Comparison of ENCODE assay signal across 8 cellular contexts in the genomic region with DNA sequence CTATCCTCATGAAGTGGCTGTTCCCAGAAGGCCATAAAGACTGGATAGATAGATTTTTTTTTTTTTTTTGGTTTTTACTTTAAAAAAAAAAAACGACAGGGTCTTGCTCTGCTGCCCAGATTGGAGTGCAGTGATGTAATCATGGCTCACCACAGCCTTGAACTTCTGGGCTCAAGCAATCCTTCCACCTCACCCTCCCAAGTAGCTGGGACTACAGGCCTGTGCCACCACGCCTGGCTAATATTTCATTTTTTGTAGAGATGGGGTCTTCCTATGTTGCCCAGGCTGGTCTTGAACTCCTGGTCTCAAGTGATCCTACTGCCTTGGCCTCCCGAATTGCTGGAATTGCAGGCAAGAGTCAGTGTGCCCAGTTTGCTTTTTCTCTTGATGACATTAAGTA.
A peak's percentile ranks its signal among the peaks of the same experiment; 100 is the strongest.
DNase-seq lines count a peak whose midpoint lies in the region; ATAC-seq, FAIRE-seq and TF ChIP-seq lines count a peak whose summit lies in the region.
"Had no signal": no experiment of that assay in that cellular context is flagged by ENCODE, and none has a peak within 500 bp of the region (broad histone marks: within the 10 kb centered on the region; RNA-seq: fewer than 3 reads in every experiment).

No MANE protein-coding gene starts in this region.

- no peak for FAIRE-seq in astrocyte (lab: Jason Lieb, UNC)
- FAIRE-seq: H54 had no signal

- peak overlapping the region; percentile 87 for H3K4me2 ChIP-seq in DOHH2 (ENCODE audit: low read length)
- H3K4me2 ChIP-seq in OCI-LY1 (ENCODE audit: low read length): peak overlapping the region; percentile 77
- peak overlapping the region; percentile 70 for H3K4me2 ChIP-seq in astrocyte (ENCODE audit: low read length)

- no peaks in the 10 kb centered on the region for H3K9me3 ChIP-seq in DOHH2 (ENCODE audit: control insufficient read depth, insufficient read depth, low read length)
- H3K9me3 ChIP-seq in OCI-LY1 (ENCODE audit: low read length): no peaks in the 10 kb centered on the region
- H3K9me3 ChIP-seq in astrocyte (ENCODE audit: insufficient read depth, low read depth, low read length): no peaks in the 10 kb centered on the region
- no peaks in the 10 kb centered on the region for H3K9me3 ChIP-seq in gastrocnemius medialis

- no peak for DNase-seq in astrocyte (ENCODE audit: low read depth)
- DNase-seq in gastrocnemius medialis: no peak
- DNase-seq in NCI-H2107 (lab: John Stamatoyannopoulos, UW): no peak

- no peaks in the 10 kb centered on the region for H3K27me3 ChIP-seq in DOHH2 (ENCODE audit: control insufficient read depth, low read length)
- no peaks in the 10 kb centered on the region for H3K27me3 ChIP-seq in OCI-LY1 (ENCODE audit: insufficient read depth, low read length)
- H3K27me3 ChIP-seq in astrocyte (ENCODE audit: insufficient read depth, low read length): no peaks in the 10 kb centered on the region
- no peaks in the 10 kb centered on the region for H3K27me3 ChIP-seq in gastrocnemius medialis

- H3K36me3 Mint-ChIP-seq in astrocyte (ENCODE audit: low read depth, unreplicated experiment): no peaks in the 10 kb centered on the region

- H3K79me2 ChIP-seq in DOHH2 (ENCODE audit: control insufficient read depth, low read length) (peaks cover 45% of the 10 kb centered on the region), OCI-LY1 (ENCODE audit: insufficient read depth, low read length) (0 out of 2 replicates have a peak, but pooled peaks cover 13% of the 10 kb centered on the region), astrocyte (ENCODE audit: insufficient read depth, low read length) (peaks cover 74% of the 10 kb centered on the region)

- in situ Hi-C loops in gastrocnemius medialis (cut with MboI; ENCODE audit: low sequenced_read_pairs in 4 of 4): no loop called here

- intact Hi-C loops in gastrocnemius medialis (cut with DNase I; ENCODE audit: low total_unique reads): no loop called here

- no peak for ATAC-seq in gastrocnemius medialis
- ATAC-seq in HG02678 (IDR thresholded peaks at IDR 0.05; ENCODE audit: unreplicated experiment): no peak

- H3K36me3 ChIP-seq in DOHH2 (ENCODE audit: control insufficient read depth, low read length): no peaks in the 10 kb centered on the region
- H3K36me3 ChIP-seq in OCI-LY1 (ENCODE audit: insufficient read depth, low read length): peaks cover 8% of the 10 kb centered on the region; the same call in 1 of the 2 replicates
- no peaks in the 10 kb centered on the region for H3K36me3 ChIP-seq in astrocyte (ENCODE audit: insufficient read depth, low read length)
- H3K36me3 ChIP-seq in gastrocnemius medialis: no peaks in the 10 kb centered on the region

- H4K20me1 ChIP-seq in DOHH2 (ENCODE audit: control insufficient read depth, insufficient read depth, low read depth, low read length) (no peaks in the 10 kb centered on the region), OCI-LY1 (ENCODE audit: insufficient read depth, low read length) (no peaks in the 10 kb centered on the region), astrocyte (ENCODE audit: insufficient read depth, low read length) (peaks cover 97% of the 10 kb centered on the region)

- no peaks in the 10 kb centered on the region for H3K27me3 Mint-ChIP-seq in astrocyte (ENCODE audit: low read depth, unreplicated experiment)

- H3K4me1 ChIP-seq in DOHH2 (ENCODE audit: control insufficient read depth, low read length) (peaks cover 78% of the 10 kb centered on the region), OCI-LY1 (ENCODE audit: insufficient read depth, low read length, severe bottlenecking) (peaks cover 93% of the 10 kb centered on the region), astrocyte (ENCODE audit: insufficient read depth, low read length) (peaks cover 49% of the 10 kb centered on the region), gastrocnemius medialis (peaks cover 16 to 22% of the 10 kb centered on the region in 2 donors)

- no peak overlapping the region for H3K27ac Mint-ChIP-seq in astrocyte (ENCODE audit: unreplicated experiment)

- TF ChIP-seq CTCF in DOHH2 (IDR thresholded peaks at IDR 0.05; ENCODE audit: low read depth, low read length, poor library complexity, severe bottlenecking): no peak
- no peak for TF ChIP-seq CTCF in OCI-LY1 (IDR thresholded peaks at IDR 0.05; ENCODE audit: low read length)
- TF ChIP-seq CTCF in astrocyte (IDR thresholded peaks at IDR 0.05; ENCODE audit: insufficient read depth, low read depth, low read length): no peak
- no peak for TF ChIP-seq CTCF in gastrocnemius medialis (IDR thresholded peaks at IDR 0.05 in 4 of 5, conservative IDR thresholded peaks at IDR 0.05 in 1 of 5)

- H3K4me3 ChIP-seq in DOHH2 (ENCODE audit: low read length) (peak overlapping the region; percentile 68), OCI-LY1 (ENCODE audit: low read depth, low read length, poor library complexity, severe bottlenecking) (peak overlapping the region; percentile 48), astrocyte (ENCODE audit: insufficient read depth, low read depth, low read length) (no peak overlapping the region), skin epidermis (no peak overlapping the region), gastrocnemius medialis (no peak overlapping the region)

- H3K9me2 ChIP-seq in DOHH2 (replicated peaks; ENCODE audit: control insufficient read depth, low read length) (no peaks in the 10 kb centered on the region), OCI-LY1 (ENCODE audit: low read depth, low read length) (no peaks in the 10 kb centered on the region)

- TF ChIP-seq POLR2A in gastrocnemius medialis (IDR thresholded peaks at IDR 0.05): no peak

- peaks cover 6% of the 10 kb centered on the region for H3F3A ChIP-seq in DOHH2 (ENCODE audit: control insufficient read depth, insufficient read depth)
- 0 out of 2 replicates have a peak, but pooled peaks cover 3% of the 10 kb centered on the region for H3F3A ChIP-seq in OCI-LY1 (ENCODE audit: insufficient read depth, low read length)

- H2AFZ ChIP-seq in OCI-LY1 (ENCODE audit: low read length) (no peak overlapping the region), astrocyte (ENCODE audit: low read depth, low read length) (no peak overlapping the region)

- peaks cover 51% of the 10 kb centered on the region for H3K4me1 Mint-ChIP-seq in astrocyte (ENCODE audit: low read depth, unreplicated experiment)

- H3K27ac ChIP-seq in DOHH2 (ENCODE audit: low read depth, low read length) (peak overlapping the region; percentile 80), OCI-LY1 (ENCODE audit: low read depth, low read length, poor library complexity, severe bottlenecking) (peak overlapping the region; percentile 96), astrocyte (ENCODE audit: low read depth, low read length) (no peak overlapping the region), skin epidermis (peak overlapping the region in 12 of 21 experiments; percentile 40 to 90 (median 78)), gastrocnemius medialis (no peak overlapping the region)

- H3K9ac ChIP-seq in OCI-LY1 (ENCODE audit: low read length): peak overlapping the region; percentile 58; the same call in 1 of the 2 replicates
- no peak overlapping the region for H3K9ac ChIP-seq in astrocyte (ENCODE audit: low read length)

- no peaks in the 10 kb centered on the region for H3K9me3 Mint-ChIP-seq in astrocyte (ENCODE audit: unreplicated experiment)

- H3K4me3 Mint-ChIP-seq in astrocyte (ENCODE audit: unreplicated experiment): no peak overlapping the region

Comparison
In these comparisons a context has a peak if more than half of its experiments do, and no peak if none do; other contexts are left out.
1. H3K27ac ChIP-seq: peak in DOHH2 (single experiment), OCI-LY1 (single experiment) and skin epidermis (12 of 21); none in astrocyte (single experiment) and gastrocnemius medialis (0 of 4).
2. H3K4me3 ChIP-seq: peak in DOHH2 (single experiment) and OCI-LY1 (single experiment); none in astrocyte (single experiment), skin epidermis (0 of 7) and gastrocnemius medialis (0 of 4).
3. Peak in every context shown above with its lines, with median percentiles within 50 percentile points of each other: H3K4me2 ChIP-seq.